9 cellular contexts compared by ENCODE assay signal in the genomic region with DNA sequence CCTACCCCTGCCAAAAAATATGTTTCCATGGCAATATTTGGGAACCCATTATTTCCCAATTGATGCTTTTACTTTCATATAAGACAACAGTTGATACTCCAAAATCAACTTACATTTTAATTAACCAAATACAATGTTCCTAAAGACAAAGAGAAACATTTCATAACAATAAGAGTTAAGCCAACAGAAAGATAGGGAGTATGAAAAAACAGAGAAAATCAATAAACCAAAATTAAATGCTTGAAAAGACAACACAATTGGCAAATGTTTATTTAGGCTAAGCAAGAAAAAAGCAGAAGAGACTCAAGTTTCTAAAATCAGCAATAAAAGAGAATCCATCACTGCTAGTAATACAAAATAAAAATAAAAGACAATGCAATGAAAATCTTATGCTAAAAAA.
"Had no signal": no experiment of that assay in that cellular context is flagged by ENCODE, and none has a peak within 500 bp of the region (broad histone marks: within the 10 kb centered on the region; RNA-seq: fewer than 3 reads in every experiment).

No MANE protein-coding gene starts in this region.

- FAIRE-seq: H1, H54, HepG2 had no signal

- H3K27ac Mint-ChIP-seq: GM23338, H9 had no signal

- H3K4me3 Mint-ChIP-seq: GM23338, H9 had no signal

- H3K4me3 ChIP-seq: GM23338 had no signal

- H3K9ac ChIP-seq: KMS-11 had no signal

- H3K27ac ChIP-seq: HL-60, KMS-11 had no signal

- H2AFZ ChIP-seq: GM23338 had no signal

- H3K4me2 ChIP-seq: GM23338, KMS-11 had no signal

- H3K9me3 Mint-ChIP-seq: GM23338 had no signal

- DNase-seq: H9, HCEC 1CT, KBM-7 had no signal

- ATAC-seq: GM23338, HepG2 had no signal
